Comparison of ENCODE assay signal across 16 cellular contexts in genomic region chr14:93986972-93987371, GRCh38. TPM values are rescaled to one million over a fixed set of nuclear protein-coding genes. Genes with fewer than 3 reads are reported as not detected.
DNase-seq lines count a peak whose midpoint lies in the region; ATAC-seq and TF ChIP-seq lines count a peak whose summit lies in the region.
"Had no signal": no experiment of that assay in that cellular context is flagged by ENCODE, and none has a peak within 500 bp of the region (broad histone marks: within the 10 kb centered on the region; RNA-seq: fewer than 3 reads in every experiment).

No MANE protein-coding gene starts in this region.

- peak overlapping the region; percentile 41 for H3K27ac Mint-ChIP-seq in activated naive CD8-positive, alpha-beta T cell
- H3K27ac Mint-ChIP-seq in activated naive CD8-positive, alpha-beta T cell treated with anti-CD3 and anti-CD28 coated beads for 36 hours: no peak overlapping the region

- no peak overlapping the region for H3K4me3 Mint-ChIP-seq in activated naive CD8-positive, alpha-beta T cell
- H3K4me3 Mint-ChIP-seq in activated naive CD8-positive, alpha-beta T cell treated with anti-CD3 and anti-CD28 coated beads for 36 hours: no peak overlapping the region

- peaks cover 0 to 55% of the 10 kb centered on the region in 2 donors for H3K4me1 ChIP-seq in thoracic aorta (ENCODE audit: control insufficient read depth in 1 of 2, low read depth in 2 of 2)

- no peak for TF ChIP-seq CTCF in thoracic aorta (IDR thresholded peaks at IDR 0.05)

- peak overlapping the region; percentile 66 to 80 for H3K27ac ChIP-seq in thoracic aorta
- H3K27ac ChIP-seq: SK-N-MC, suprapubic skin had no signal

- no peak for DNase-seq in activated naive CD8-positive, alpha-beta T cell treated with anti-CD3 and anti-CD28 coated beads for 36 hours
- DNase-seq in left cardiac atrium (no peak), thoracic aorta (ENCODE audit: low spot score) (no peak), NCI-H187 (lab: John Stamatoyannopoulos, UW) (no peak)
- DNase-seq: ACHN; activated CD8-positive, alpha-beta memory T cell treated with anti-CD3 and anti-CD28 coated beads for 24 hours; activated effector memory CD4-positive, alpha-beta T cell treated with anti-CD3 and anti-CD28 coated beads, Interleukin-2, amount 50 U/mL, for 16 hours; effector CD4-positive, alpha-beta T cell; GF-D8; MV-4-11 had no signal

- no peak overlapping the region for H3K4me3 ChIP-seq in thoracic aorta
- H3K4me3 ChIP-seq: SK-N-MC, suprapubic skin had no signal

- H3K27me3 ChIP-seq in thoracic aorta (replicated peaks; ENCODE audit: insufficient read depth): no peaks in the 10 kb centered on the region
- H3K27me3 ChIP-seq: suprapubic skin had no signal

- H3K36me3 ChIP-seq in thoracic aorta: no peaks in the 10 kb centered on the region
- H3K36me3 ChIP-seq: suprapubic skin had no signal

- no peaks in the 10 kb centered on the region for H3K9me3 ChIP-seq in thoracic aorta
- H3K9me3 ChIP-seq: suprapubic skin had no signal

- ATAC-seq in left cardiac atrium (peak; percentile 32 to 56), thoracic aorta (ENCODE audit: insufficient number of reproducible peaks, low FRiP score, low read depth) (no peak), GM19328 (IDR thresholded peaks at IDR 0.05; ENCODE audit: unreplicated experiment) (no peak)

- H3K36me3 Mint-ChIP-seq in activated naive CD8-positive, alpha-beta T cell: no peaks in the 10 kb centered on the region
- H3K36me3 Mint-ChIP-seq in activated naive CD8-positive, alpha-beta T cell treated with anti-CD3 and anti-CD28 coated beads for 36 hours: no peaks in the 10 kb centered on the region

- peaks cover 3% of the 10 kb centered on the region for H3K27me3 Mint-ChIP-seq in activated naive CD8-positive, alpha-beta T cell
- no peaks in the 10 kb centered on the region for H3K27me3 Mint-ChIP-seq in activated naive CD8-positive, alpha-beta T cell treated with anti-CD3 and anti-CD28 coated beads for 36 hours

- H3K4me1 Mint-ChIP-seq in activated naive CD8-positive, alpha-beta T cell (ENCODE audit: low read depth): no peaks in the 10 kb centered on the region
- peaks cover 15% of the 10 kb centered on the region for H3K4me1 Mint-ChIP-seq in activated naive CD8-positive, alpha-beta T cell treated with anti-CD3 and anti-CD28 coated beads for 36 hours

- intact Hi-C loops in left cardiac atrium (cut with DNase I): no loop called here

- no peaks in the 10 kb centered on the region for H3K9me3 Mint-ChIP-seq in activated naive CD8-positive, alpha-beta T cell (ENCODE audit: low read depth)
- no peaks in the 10 kb centered on the region for H3K9me3 Mint-ChIP-seq in activated naive CD8-positive, alpha-beta T cell treated with anti-CD3 and anti-CD28 coated beads for 36 hours

RNA-seq across cellular contexts. Expression of gene CCDC197, which starts 10.1 kb away (rescaled TPM):
- not detected for total RNA-seq in activated naive CD8-positive, alpha-beta T cell treated with anti-CD3 and anti-CD28 coated beads for 36 hours
- total RNA-seq in left cardiac atrium (not detected), thoracic aorta (not detected)
- total RNA-seq: mesenteric fat pad, osteocyte, suprapubic skin had no signal

RNA-seq across cellular contexts. Expression of gene ASB2, which starts 10.6 kb away (rescaled TPM):
- 10 to 100 TPM; 26.4 to 29.1 TPM for total RNA-seq in activated naive CD8-positive, alpha-beta T cell treated with anti-CD3 and anti-CD28 coated beads for 36 hours
- total RNA-seq in left cardiac atrium (100 to 1,000 TPM; 102 to 105 TPM), thoracic aorta (10 to 100 TPM; 47.2 to 48.3 TPM)

RNA-seq across cellular contexts. Expression of gene OTUB2, which starts 39.2 kb away (rescaled TPM):
- total RNA-seq in activated naive CD8-positive, alpha-beta T cell treated with anti-CD3 and anti-CD28 coated beads for 36 hours: under 1 TPM; 0.31 to 0.48 TPM
- under 1 TPM; 0.24 to 0.56 TPM for total RNA-seq in left cardiac atrium
- total RNA-seq in thoracic aorta: under 1 TPM; 0.14 to 0.71 TPM

RNA-seq across cellular contexts. Expression of gene FAM181A, which starts 59.8 kb away (rescaled TPM):
- not detected for total RNA-seq in activated naive CD8-positive, alpha-beta T cell treated with anti-CD3 and anti-CD28 coated beads for 36 hours
- total RNA-seq in left cardiac atrium (not detected), thoracic aorta (not detected)
- total RNA-seq: mesenteric fat pad, osteocyte, suprapubic skin had no signal

Comparison
In these comparisons a context has a peak if more than half of its experiments do, and no peak if none do; other contexts are left out.
1. ATAC-seq: peak in left cardiac atrium (2 of 2); none in thoracic aorta (single experiment) and GM19328 (single experiment).